Comparison of ENCODE assay signal across 11 cellular contexts in genomic region chr19:13121551-13122274, GRCh38. TPM values are rescaled to one million over a fixed set of nuclear protein-coding genes. Genes with fewer than 3 reads are reported as not detected.
DNase-seq lines count a peak whose midpoint lies in the region; ATAC-seq, FAIRE-seq and TF ChIP-seq lines count a peak whose summit lies in the region.
"Had no signal": no experiment of that assay in that cellular context is flagged by ENCODE, and none has a peak within 500 bp of the region (broad histone marks: within the 10 kb centered on the region; RNA-seq: fewer than 3 reads in every experiment).

No MANE protein-coding gene starts in this region.

- H3K4me3 Mint-ChIP-seq in CD8-positive, alpha-beta T cell = no peak overlapping the region
- H3K4me3 Mint-ChIP-seq in IgD-negative memory B cell (peak overlapping the region in 3 of 4 donors; percentile 58 to 78 (median 75)), neural crest cell (peak overlapping the region; percentile 90)

- RAD21 ChIA-PET in GM12878 (lab: Charles Lee; ENCODE audit: unreplicated experiment) = no interaction called here

- H3K4me3 ChIP-seq in CD8-positive, alpha-beta T cell (ENCODE audit: low read depth, low read length) = no peak overlapping the region
- H3K4me3 ChIP-seq in GM12878 = peak overlapping the region; percentile 46; the same call in 1 of the 2 replicates
- no peak overlapping the region for H3K4me3 ChIP-seq in SK-N-SH (ENCODE audit: low read depth in 2 of 2, low read length in 1 of 2)

- in situ Hi-C loops in GM12878 (cut with MboI) = no loop called here

- ATAC-seq in CD8-positive, alpha-beta T cell = no peak
- ATAC-seq in GM12878 (peak; percentile 68), HG03159 (IDR thresholded peaks at IDR 0.05; ENCODE audit: unreplicated experiment) (no peak), GM18498 (IDR thresholded peaks at IDR 0.05; ENCODE audit: unreplicated experiment) (no peak)

- WGBS in GM12878 (ENCODE audit: insufficient coverage, insufficient replicate concordance, low lambda C conversion rate, missing lambda C conversion rate) = 25% methylated on average over 18 of the region's 18 CpGs
- WGBS in SK-N-SH (ENCODE audit: low lambda C conversion rate) = 92% methylated on average over 18 of the region's 18 CpGs

- H3K9ac ChIP-seq in GM12878 (ENCODE audit: control insufficient read depth, insufficient read depth, low read length) = peak overlapping the region; percentile 28; the same call in 1 of the 2 replicates
- no peak overlapping the region for H3K9ac ChIP-seq in SK-N-SH

- POLR2A ChIA-PET in CD8-positive, alpha-beta T cell (lab: Charles Lee) = interaction anchor here (1.0 to 7.0 kb wide), 2 partner anchors 24 to 30 kb away, joined by 5 to 72 read pairs; partner anchors contain the start of genes IER2 and STX10
- POLR2A ChIA-PET in GM12878 (lab: Charles Lee) = no interaction called here
- POLR2A ChIA-PET in SK-N-SH (lab: Yijun Ruan, JAX) = no interaction called here

- H3K27ac Mint-ChIP-seq in CD8-positive, alpha-beta T cell = peak overlapping the region; percentile 87
- H3K27ac Mint-ChIP-seq in IgD-negative memory B cell (peak overlapping the region in 2 of 3 donors; percentile 15 to 44), neural crest cell (ENCODE audit: unreplicated experiment) (no peak overlapping the region)

- BruUV-seq in GM12878 (replicated peaks; lab: Mats Ljungman, UMichigan) = no TSS peak

- no peaks in the 10 kb centered on the region for H3K27me3 ChIP-seq in CD8-positive, alpha-beta T cell (ENCODE audit: insufficient read depth, low read length)
- H3K27me3 ChIP-seq in GM12878 (replicated peaks in 1 of 2; ENCODE audit: control insufficient read depth in 2 of 2, insufficient read depth in 2 of 2, low read length in 1 of 2) (no peaks in the 10 kb centered on the region), SK-N-SH (ENCODE audit: insufficient read depth) (no peaks in the 10 kb centered on the region)

- FAIRE-seq in GM12878 (lab: Jason Lieb, UNC) = peak; percentile 35
- FAIRE-seq: G401.6 had no signal

- no peak for TF ChIP-seq CTCF in CD8-positive, alpha-beta T cell (IDR thresholded peaks at IDR 0.05)
- TF ChIP-seq CTCF in GM12878 (IDR thresholded peaks at IDR 0.05 in 2 of 3, conservative IDR thresholded peaks at IDR 0.05 in 1 of 3; ENCODE audit: control insufficient read depth in 2 of 3, extremely low read depth in 1 of 3, insufficient read depth in 1 of 3, low read depth in 3 of 3, low read length in 3 of 3) (no peak), neural crest cell (conservative IDR thresholded peaks at IDR 0.05) (no peak), SK-N-SH (IDR thresholded peaks at IDR 0.05) (no peak)

- H3K4me1 Mint-ChIP-seq in CD8-positive, alpha-beta T cell (ENCODE audit: low read depth) = peaks cover 52% of the 10 kb centered on the region
- peaks cover 30 to 37% (median 33%) of the 10 kb centered on the region in 3 donors for H3K4me1 Mint-ChIP-seq in IgD-negative memory B cell
- peaks cover 27% of the 10 kb centered on the region for H3K4me1 Mint-ChIP-seq in neural crest cell

- H3K4me1 ChIP-seq in CD8-positive, alpha-beta T cell (ENCODE audit: insufficient read depth, low read length) = peaks cover 26% of the 10 kb centered on the region
- H3K4me1 ChIP-seq in GM12878 (ENCODE audit: control insufficient read depth, insufficient read depth, low read length) (peaks cover 23% of the 10 kb centered on the region), SK-N-SH (ENCODE audit: control insufficient read depth in 1 of 2, insufficient read depth in 2 of 2, low read depth in 1 of 2, low read length in 1 of 2) (peaks cover 16 to 19% of the 10 kb centered on the region in 2 experiments; a peak in 2 of 4 replicates)

- H3K9me3 Mint-ChIP-seq in CD8-positive, alpha-beta T cell = no peaks in the 10 kb centered on the region
- H3K9me3 Mint-ChIP-seq in IgD-negative memory B cell = no peaks in the 10 kb centered on the region
- H3K9me3 Mint-ChIP-seq in neural crest cell = no peaks in the 10 kb centered on the region

- H3K4me2 ChIP-seq in GM12878 (ENCODE audit: control insufficient read depth, insufficient read depth) (peak overlapping the region; percentile 65), SK-N-SH (no peak overlapping the region)

- TF ChIP-seq RAD21 in GM12878 (IDR thresholded peaks at IDR 0.05; ENCODE audit: insufficient read depth, low read depth, low read length) (no peak), SK-N-SH (IDR thresholded peaks at IDR 0.05; ENCODE audit: low read length) (no peak)

- no peak for TF ChIP-seq EP300 in GM12878 (IDR thresholded peaks at IDR 0.05; ENCODE audit: borderline replicate concordance in 1 of 2, control insufficient read depth in 1 of 2, low read depth in 2 of 2, low read length in 2 of 2)
- TF ChIP-seq EP300 in SK-N-SH (IDR thresholded peaks at IDR 0.05; ENCODE audit: borderline replicate concordance in 1 of 2, low read depth in 1 of 2, low read length in 1 of 2) = no peak

- H3K79me2 ChIP-seq in GM12878 (ENCODE audit: control insufficient read depth, insufficient read depth, low read length) = peaks cover 55% of the 10 kb centered on the region
- peaks cover 91% of the 10 kb centered on the region for H3K79me2 ChIP-seq in SK-N-SH (ENCODE audit: insufficient read depth)

- peaks cover 28% of the 10 kb centered on the region for H3K36me3 Mint-ChIP-seq in CD8-positive, alpha-beta T cell
- H3K36me3 Mint-ChIP-seq in IgD-negative memory B cell (no peaks in the 10 kb centered on the region), neural crest cell (ENCODE audit: low read depth) (no peaks in the 10 kb centered on the region)

- H4K20me1 ChIP-seq in GM12878 (ENCODE audit: control insufficient read depth, insufficient read depth) = peaks cover 10% of the 10 kb centered on the region
- peaks cover 77% of the 10 kb centered on the region for H4K20me1 ChIP-seq in SK-N-SH (ENCODE audit: insufficient read depth)

- no peaks in the 10 kb centered on the region for H3K9me3 ChIP-seq in CD8-positive, alpha-beta T cell (ENCODE audit: low read length)
- no peaks in the 10 kb centered on the region for H3K9me3 ChIP-seq in GM12878 (replicated peaks; ENCODE audit: control insufficient read depth, insufficient read depth, low read length)
- no peaks in the 10 kb centered on the region for H3K9me3 ChIP-seq in SK-N-SH

- no peak overlapping the region for H3K27ac ChIP-seq in CD8-positive, alpha-beta T cell (ENCODE audit: low read depth, low read length)
- H3K27ac ChIP-seq in GM12878 (ENCODE audit: control insufficient read depth, insufficient read depth) (no peak overlapping the region; the same call in 1 of the 2 replicates), SK-N-SH (ENCODE audit: low read depth in 2 of 2, low read length in 1 of 2) (no peak overlapping the region)
- H3K27ac ChIP-seq: C4-2B had no signal

- peaks cover 4% of the 10 kb centered on the region for H3F3A ChIP-seq in SK-N-SH (replicated peaks; ENCODE audit: insufficient read depth)

- H2AFZ ChIP-seq in GM12878 (ENCODE audit: control insufficient read depth, low read depth, low read length) = no peak overlapping the region
- no peak overlapping the region for H2AFZ ChIP-seq in SK-N-SH (ENCODE audit: low read depth)

- peak in 2 of 7 experiments; percentile 37 to 52 for DNase-seq in CD8-positive, alpha-beta T cell
- DNase-seq in GM12878 (ENCODE audit: low read depth, low spot score) = no peak
- DNase-seq in neural crest cell (ENCODE audit: low read depth, low spot score) = no peak
- no peak for DNase-seq in SK-N-SH
- DNase-seq in NCI-H2171 treated with DMSO at 0.1 percent for 48 hours (lab: John Stamatoyannopoulos, UW) = no peak
- DNase-seq: NCI-H187 had no signal

- H3K9me2 ChIP-seq in SK-N-SH = no peaks in the 10 kb centered on the region

- no peaks in the 10 kb centered on the region for H3K27me3 Mint-ChIP-seq in CD8-positive, alpha-beta T cell (ENCODE audit: low read depth)
- H3K27me3 Mint-ChIP-seq in IgD-negative memory B cell = no peaks in the 10 kb centered on the region
- H3K27me3 Mint-ChIP-seq in neural crest cell (ENCODE audit: low read depth) = peaks cover under 1% of the 10 kb centered on the region

- H3K36me3 ChIP-seq in CD8-positive, alpha-beta T cell (ENCODE audit: insufficient read depth, low read length) = peaks cover 2% of the 10 kb centered on the region
- H3K36me3 ChIP-seq in GM12878 (ENCODE audit: control insufficient read depth in 2 of 2, insufficient read depth in 2 of 2, low read length in 1 of 2) (peaks cover 5 to 7% of the 10 kb centered on the region in 2 experiments), SK-N-SH (replicated peaks in 1 of 2; ENCODE audit: control insufficient read depth in 1 of 2, insufficient read depth in 2 of 2, low read length in 1 of 2) (peaks cover 4 to 19% of the 10 kb centered on the region in 2 experiments)

- intact Hi-C loops in CD8-positive, alpha-beta T cell (cut with DNase I, micrococcal nuclease) = no loop called here
- intact Hi-C loops in GM12878 (cut with micrococcal nuclease; ENCODE audit: unreplicated experiment) = no loop called here

- SMC1A ChIA-PET in GM12878 (lab: Charles Lee; ENCODE audit: uncharacterized antibody, unreplicated experiment) = no interaction called here

- peak; percentile 13; the same call in 1 of the 2 replicates for TF ChIP-seq POLR2A in GM12878 (IDR thresholded peaks at IDR 0.05; ENCODE audit: low read depth, low read length)

- CTCF ChIA-PET in CD8-positive, alpha-beta T cell (lab: Charles Lee) = interaction anchor here (0.5 to 1.6 kb wide), 2 partner anchors 72 to 153 kb away, joined by 3 to 4 read pairs; no protein-coding TSS in a partner anchor
- CTCF ChIA-PET in GM12878 (lab: Yijun Ruan, JAX) (interaction anchor here (1.3 to 3.0 kb wide), 2 partner anchors 17 to 28 kb away, joined by 3 to 13 read pairs; partner anchors contain the start of genes IER2 and STX10), SK-N-SH (lab: Yijun Ruan, JAX) (interaction anchor here (1.0 to 1.8 kb wide), 2 partner anchors 28 kb away, joined by 6 to 10 read pairs; partner anchors contain the start of genes IER2 and STX10)

RNA-seq across cellular contexts. Expression of gene NACC1, which starts 3.6 kb away (rescaled TPM):
- total RNA-seq in CD8-positive, alpha-beta T cell = 10 to 100 TPM; 16.8 to 20.8 TPM
- polyA plus RNA-seq in IgD-negative memory B cell (2.7 TPM), GM12878 (2011; rRNA removed) (9.4 and 32.3 TPM in 2 replicates), GM12878 (2014; fragmentation: Illumina TruSeq; extraction: Trizol) (6.1 and 18.8 TPM in 2 replicates), GM12878 (2014; fragmentation: Nextera tagmentation; extraction: Ambion mirVana) (under 1 TPM; 0.18 to 0.27 TPM), GM12878 (2014; rRNA removed) (86.1 and 89.6 TPM in 2 replicates), GM12878 (2016; fragmentation: Nextera tagmentation; extraction: Ambion mirVana) (1 to 10 TPM; 2.0 to 3.0 TPM), SK-N-SH (2012; rRNA removed) (72.8 and 127 TPM in 2 replicates)
- total RNA-seq in GM12878 (2013; cell fraction: nucleolus; rRNA removed) = 33.8 and 36.7 TPM in 2 replicates
- total RNA-seq in GM12878 (2014; rRNA removed) (53.0 and 68.5 TPM in 2 replicates), GM12878 (2014; rRNA removed; fragmentation: Illumina TruSeq; extraction: Trizol) (16.2 and 19.6 TPM in 2 replicates), GM12878 (2021) (116 and 120 TPM in 2 replicates), neural crest cell (88.3 and 99.4 TPM in 2 replicates)
- 14.2 TPM for polyA plus RNA-seq in GM12878 (2011; ENCODE audit: low read depth)
- polyA plus RNA-seq in GM12878 (2011; cell fraction: cytosol; rRNA removed) = 75.3 and 119 TPM in 2 replicates
- 75.5 and 139 TPM in 2 replicates for polyA plus RNA-seq in GM12878 (2011; cell fraction: nucleus; rRNA removed)
- polyA plus RNA-seq in GM12878 (2012) = 32.6 and 35.0 TPM in 2 replicates
- polyA minus RNA-seq in GM12878 (2011; rRNA and poly(A)+ RNA removed) = 74.5 and 114 TPM in 2 replicates
- 50.9 and 52.6 TPM in 2 replicates for polyA minus RNA-seq in GM12878 (2011; cell fraction: cytosol; rRNA and poly(A)+ RNA removed)
- 12.9 and 21.6 TPM in 2 replicates for polyA minus RNA-seq in GM12878 (2011; cell fraction: nucleus; rRNA and poly(A)+ RNA removed)
- polyA plus RNA-seq in SK-N-SH (2012; cell fraction: cytosol; rRNA removed) = 36.3 and 58.8 TPM in 2 replicates
- polyA plus RNA-seq in SK-N-SH (2012; cell fraction: nucleus; rRNA removed) = 107 and 113 TPM in 2 replicates

RNA-seq across cellular contexts. Expression of gene TRMT1, which starts 5.2 kb away (rescaled TPM):
- 10 to 100 TPM; 76.4 to 77.2 TPM for total RNA-seq in CD8-positive, alpha-beta T cell
- 30.7 TPM for polyA plus RNA-seq in IgD-negative memory B cell
- total RNA-seq in GM12878 (2013; cell fraction: nucleolus; rRNA removed) = 57.7 and 66.1 TPM in 2 replicates
- 33.7 and 37.0 TPM in 2 replicates for total RNA-seq in GM12878 (2014; rRNA removed)
- 16.1 and 18.8 TPM in 2 replicates for total RNA-seq in GM12878 (2014; rRNA removed; fragmentation: Illumina TruSeq; extraction: Trizol)
- total RNA-seq in GM12878 (2021) = 51.4 and 53.1 TPM in 2 replicates
- 15.2 TPM for polyA plus RNA-seq in GM12878 (2011; ENCODE audit: low read depth)
- polyA plus RNA-seq in GM12878 (2011; rRNA removed) = 18.4 and 29.5 TPM in 2 replicates
- polyA plus RNA-seq in GM12878 (2011; cell fraction: cytosol; rRNA removed) = 43.7 and 65.4 TPM in 2 replicates
- polyA plus RNA-seq in GM12878 (2011; cell fraction: nucleus; rRNA removed) = 346 and 425 TPM in 2 replicates
- polyA plus RNA-seq in GM12878 (2012) = 31.0 and 36.9 TPM in 2 replicates
- 11.3 and 32.5 TPM in 2 replicates for polyA plus RNA-seq in GM12878 (2014; fragmentation: Illumina TruSeq; extraction: Trizol)
- polyA plus RNA-seq in GM12878 (2014; fragmentation: Nextera tagmentation; extraction: Ambion mirVana) = 1 to 10 TPM; 3.4 to 4.5 TPM
- polyA plus RNA-seq in GM12878 (2014; rRNA removed) = 64.7 and 68.8 TPM in 2 replicates
- 10 to 100 TPM; 52.6 to 56.3 TPM for polyA plus RNA-seq in GM12878 (2016; fragmentation: Nextera tagmentation; extraction: Ambion mirVana)
- 17.3 and 34.2 TPM in 2 replicates for polyA minus RNA-seq in GM12878 (2011; rRNA and poly(A)+ RNA removed)
- 17.8 and 33.2 TPM in 2 replicates for polyA minus RNA-seq in GM12878 (2011; cell fraction: cytosol; rRNA and poly(A)+ RNA removed)
- polyA minus RNA-seq in GM12878 (2011; cell fraction: nucleus; rRNA and poly(A)+ RNA removed) = 36.4 and 46.4 TPM in 2 replicates
- total RNA-seq in neural crest cell = 57.1 and 58.2 TPM in 2 replicates
- 60.9 and 64.9 TPM in 2 replicates for polyA plus RNA-seq in SK-N-SH (2012; rRNA removed)
- polyA plus RNA-seq in SK-N-SH (2012; cell fraction: cytosol; rRNA removed) = 15.7 and 22.8 TPM in 2 replicates
- polyA plus RNA-seq in SK-N-SH (2012; cell fraction: nucleus; rRNA removed) = 485 and 635 TPM in 2 replicates

RNA-seq across cellular contexts. Expression of gene LYL1, which starts 19.1 kb away (rescaled TPM):
- total RNA-seq in CD8-positive, alpha-beta T cell = under 1 TPM; 0.81 to 0.92 TPM
- polyA plus RNA-seq in IgD-negative memory B cell (90.1 TPM), GM12878 (2011; rRNA removed) (0.56 and 0.62 TPM in 2 replicates), GM12878 (2014; fragmentation: Illumina TruSeq; extraction: Trizol) (1.3 and 2.4 TPM in 2 replicates), GM12878 (2014; fragmentation: Nextera tagmentation; extraction: Ambion mirVana) (under 1 TPM; 0.10 to 0.77 TPM), GM12878 (2014; rRNA removed) (25.1 and 30.8 TPM in 2 replicates), GM12878 (2016; fragmentation: Nextera tagmentation; extraction: Ambion mirVana) (1 to 10 TPM; 3.1 to 8.0 TPM), SK-N-SH (2012; rRNA removed) (1.1 and 2.2 TPM in 2 replicates)
- total RNA-seq in GM12878 (2013; cell fraction: nucleolus; rRNA removed) = 13.0 and 16.6 TPM in 2 replicates
- total RNA-seq in GM12878 (2014; rRNA removed) (29.3 and 34.8 TPM in 2 replicates), GM12878 (2014; rRNA removed; fragmentation: Illumina TruSeq; extraction: Trizol) (5.8 and 5.9 TPM in 2 replicates), GM12878 (2021) (27.4 and 30.0 TPM in 2 replicates), neural crest cell (0.30 and 0.45 TPM in 2 replicates)
- polyA plus RNA-seq in GM12878 (2011; ENCODE audit: low read depth) = 0.52 TPM
- polyA plus RNA-seq in GM12878 (2011; cell fraction: cytosol; rRNA removed) = 0.84 and 1.5 TPM in 2 replicates
- 1.7 and 2.5 TPM in 2 replicates for polyA plus RNA-seq in GM12878 (2011; cell fraction: nucleus; rRNA removed)
- 6.5 and 9.4 TPM in 2 replicates for polyA plus RNA-seq in GM12878 (2012)
- polyA minus RNA-seq in GM12878 (2011; rRNA and poly(A)+ RNA removed) = 0.59 and 1.1 TPM in 2 replicates
- polyA minus RNA-seq in GM12878 (2011; cell fraction: cytosol; rRNA and poly(A)+ RNA removed) = 1.7 TPM in 1 of 2 replicates, not detected in the other
- polyA minus RNA-seq in GM12878 (2011; cell fraction: nucleus; rRNA and poly(A)+ RNA removed) = 0.73 and 1.8 TPM in 2 replicates
- 0.80 and 1.8 TPM in 2 replicates for polyA plus RNA-seq in SK-N-SH (2012; cell fraction: cytosol; rRNA removed)
- polyA plus RNA-seq in SK-N-SH (2012; cell fraction: nucleus; rRNA removed) = 3.7 and 4.9 TPM in 2 replicates

RNA-seq across cellular contexts. Expression of gene STX10, which starts 28.5 kb away (rescaled TPM):
- 10 to 100 TPM; 35.7 to 37.5 TPM for total RNA-seq in CD8-positive, alpha-beta T cell
- 52.8 TPM for polyA plus RNA-seq in IgD-negative memory B cell
- total RNA-seq in GM12878 (2013; cell fraction: nucleolus; rRNA removed) = 13.8 and 18.2 TPM in 2 replicates
- 56.2 and 59.0 TPM in 2 replicates for total RNA-seq in GM12878 (2014; rRNA removed)
- 36.3 and 38.4 TPM in 2 replicates for total RNA-seq in GM12878 (2014; rRNA removed; fragmentation: Illumina TruSeq; extraction: Trizol)
- 57.0 and 59.2 TPM in 2 replicates for total RNA-seq in GM12878 (2021)
- polyA plus RNA-seq in GM12878 (2011; ENCODE audit: low read depth) = 20.8 TPM
- 32.1 and 47.5 TPM in 2 replicates for polyA plus RNA-seq in GM12878 (2011; rRNA removed)
- 62.2 and 75.9 TPM in 2 replicates for polyA plus RNA-seq in GM12878 (2011; cell fraction: cytosol; rRNA removed)
- 132 and 139 TPM in 2 replicates for polyA plus RNA-seq in GM12878 (2011; cell fraction: nucleus; rRNA removed)
- polyA plus RNA-seq in GM12878 (2012) = 38.6 and 38.9 TPM in 2 replicates
- 7.4 and 33.7 TPM in 2 replicates for polyA plus RNA-seq in GM12878 (2014; fragmentation: Illumina TruSeq; extraction: Trizol)
- polyA plus RNA-seq in GM12878 (2014; fragmentation: Nextera tagmentation; extraction: Ambion mirVana) = 1 to 10 TPM in 1 of 2 experiments, under 1 TPM in 1; 0.56 to 3.7 TPM
- polyA plus RNA-seq in GM12878 (2014; rRNA removed) = 76.1 and 78.9 TPM in 2 replicates
- 10 to 100 TPM; 47.7 to 50.4 TPM for polyA plus RNA-seq in GM12878 (2016; fragmentation: Nextera tagmentation; extraction: Ambion mirVana)
- polyA minus RNA-seq in GM12878 (2011; rRNA and poly(A)+ RNA removed) = 21.1 and 22.4 TPM in 2 replicates
- 15.5 and 18.8 TPM in 2 replicates for polyA minus RNA-seq in GM12878 (2011; cell fraction: cytosol; rRNA and poly(A)+ RNA removed)
- 8.9 TPM in 2 replicates for polyA minus RNA-seq in GM12878 (2011; cell fraction: nucleus; rRNA and poly(A)+ RNA removed)
- total RNA-seq in neural crest cell = 60.6 and 60.7 TPM in 2 replicates
- polyA plus RNA-seq in SK-N-SH (2012; rRNA removed) = 143 and 163 TPM in 2 replicates
- polyA plus RNA-seq in SK-N-SH (2012; cell fraction: cytosol; rRNA removed) = 105 and 124 TPM in 2 replicates
- 322 and 532 TPM in 2 replicates for polyA plus RNA-seq in SK-N-SH (2012; cell fraction: nucleus; rRNA removed)

RNA-seq across cellular contexts. Expression of gene IER2, which starts 28.5 kb away (rescaled TPM):
- total RNA-seq in CD8-positive, alpha-beta T cell = 100 to 1,000 TPM; 223 to 229 TPM
- polyA plus RNA-seq in IgD-negative memory B cell (350 TPM), GM12878 (2011; rRNA removed) (11.2 and 17.9 TPM in 2 replicates), GM12878 (2014; fragmentation: Illumina TruSeq; extraction: Trizol) (7.7 and 13.2 TPM in 2 replicates), GM12878 (2014; fragmentation: Nextera tagmentation; extraction: Ambion mirVana) (1 to 10 TPM; 2.8 to 9.3 TPM), GM12878 (2014; rRNA removed) (56.0 and 65.3 TPM in 2 replicates), GM12878 (2016; fragmentation: Nextera tagmentation; extraction: Ambion mirVana) (10 to 100 TPM; 75.6 to 81.7 TPM), SK-N-SH (2012; rRNA removed) (55.7 and 115 TPM in 2 replicates)
- 41.4 and 51.6 TPM in 2 replicates for total RNA-seq in GM12878 (2013; cell fraction: nucleolus; rRNA removed)
- total RNA-seq in GM12878 (2014; rRNA removed) (26.0 and 31.9 TPM in 2 replicates), GM12878 (2014; rRNA removed; fragmentation: Illumina TruSeq; extraction: Trizol) (9.1 and 9.5 TPM in 2 replicates), GM12878 (2021) (94.5 and 97.2 TPM in 2 replicates), neural crest cell (72.5 and 80.3 TPM in 2 replicates)
- polyA plus RNA-seq in GM12878 (2011; ENCODE audit: low read depth) = 9.8 TPM
- 36.0 and 41.6 TPM in 2 replicates for polyA plus RNA-seq in GM12878 (2011; cell fraction: cytosol; rRNA removed)
- polyA plus RNA-seq in GM12878 (2011; cell fraction: nucleus; rRNA removed) = 127 and 170 TPM in 2 replicates
- 54.9 and 64.6 TPM in 2 replicates for polyA plus RNA-seq in GM12878 (2012)
- 5.2 and 11.3 TPM in 2 replicates for polyA minus RNA-seq in GM12878 (2011; rRNA and poly(A)+ RNA removed)
- polyA minus RNA-seq in GM12878 (2011; cell fraction: cytosol; rRNA and poly(A)+ RNA removed) = 12.3 and 14.0 TPM in 2 replicates
- 35.5 and 63.1 TPM in 2 replicates for polyA minus RNA-seq in GM12878 (2011; cell fraction: nucleus; rRNA and poly(A)+ RNA removed)
- 56.1 and 82.2 TPM in 2 replicates for polyA plus RNA-seq in SK-N-SH (2012; cell fraction: cytosol; rRNA removed)
- polyA plus RNA-seq in SK-N-SH (2012; cell fraction: nucleus; rRNA removed) = 210 and 342 TPM in 2 replicates
